10 cellular contexts compared by ENCODE assay signal in genomic region chr13:25688524-25688923, GRCh38.
"Had no signal": no experiment of that assay in that cellular context is flagged by ENCODE, and none has a peak within 500 bp of the region (broad histone marks: within the 10 kb centered on the region; RNA-seq: fewer than 3 reads in every experiment).

No MANE protein-coding gene starts in this region.

- H3K27me3 ChIP-seq: cardiac muscle cell, right atrium auricular region, tibial artery had no signal

- H3K9me3 ChIP-seq: right atrium auricular region, tibial artery had no signal

- H3K36me3 Mint-ChIP-seq: stimulated activated effector memory CD8-positive, alpha-beta T cell treated with anti-CD3 and anti-CD28 coated beads, Interleukin-12 subunit alpha, Interleukin-12 subunit beta, amount 100 ng/mL, for 72 hours had no signal

- H3K36me3 ChIP-seq: cardiac muscle cell, right atrium auricular region, tibial artery had no signal

- DNase-seq: activated CD4-positive, alpha-beta memory T cell treated with anti-CD3 and anti-CD28 coated beads, Interleukin-2, amount 10 ng/mL, durations not matched to agents 7 days and 5 days; activated CD4-positive, alpha-beta T cell treated with anti-CD3 and anti-CD28 coated beads for 36 hours; activated gamma-delta T cell treated with Interleukin-2 at 50 U/mL for 16 hours; activated T-cell treated with anti-CD3 and anti-CD28 coated beads, Interleukin-2, amount 50 U/mL, for 48 hours; cortex of kidney; hippocampal formation; tibial artery had no signal

- H3K4me3 ChIP-seq: cardiac muscle cell, right atrium auricular region, tibial artery had no signal

- H3K4me1 Mint-ChIP-seq: activated CD4-positive, alpha-beta memory T cell treated with anti-CD3 and anti-CD28 coated beads, Interleukin-2, amount 10 ng/mL, durations not matched to agents 7 days and 5 days; activated CD4-positive, alpha-beta T cell treated with anti-CD3 and anti-CD28 coated beads for 36 hours; stimulated activated effector memory CD8-positive, alpha-beta T cell treated with anti-CD3 and anti-CD28 coated beads, Interleukin-12 subunit alpha, Interleukin-12 subunit beta, amount 100 ng/mL, for 72 hours had no signal

- H3K27ac ChIP-seq: cardiac muscle cell, right atrium auricular region, tibial artery had no signal

- H3K27ac Mint-ChIP-seq: activated CD4-positive, alpha-beta memory T cell treated with anti-CD3 and anti-CD28 coated beads, Interleukin-2, amount 10 ng/mL, durations not matched to agents 7 days and 5 days; activated CD4-positive, alpha-beta T cell treated with anti-CD3 and anti-CD28 coated beads for 36 hours; stimulated activated effector memory CD8-positive, alpha-beta T cell treated with anti-CD3 and anti-CD28 coated beads, Interleukin-12 subunit alpha, Interleukin-12 subunit beta, amount 100 ng/mL, for 72 hours had no signal

- ATAC-seq: activated CD4-positive, alpha-beta T cell treated with anti-CD3 and anti-CD28 coated beads for 36 hours; stimulated activated effector memory CD8-positive, alpha-beta T cell treated with anti-CD3 and anti-CD28 coated beads, Interleukin-12 subunit alpha, Interleukin-12 subunit beta, amount 100 ng/mL, for 72 hours had no signal

- H3K4me3 Mint-ChIP-seq: activated CD4-positive, alpha-beta memory T cell treated with anti-CD3 and anti-CD28 coated beads, Interleukin-2, amount 10 ng/mL, durations not matched to agents 7 days and 5 days; activated CD4-positive, alpha-beta T cell treated with anti-CD3 and anti-CD28 coated beads for 36 hours; stimulated activated effector memory CD8-positive, alpha-beta T cell treated with anti-CD3 and anti-CD28 coated beads, Interleukin-12 subunit alpha, Interleukin-12 subunit beta, amount 100 ng/mL, for 72 hours had no signal

- H3K9me3 Mint-ChIP-seq: activated CD4-positive, alpha-beta memory T cell treated with anti-CD3 and anti-CD28 coated beads, Interleukin-2, amount 10 ng/mL, durations not matched to agents 7 days and 5 days; stimulated activated effector memory CD8-positive, alpha-beta T cell treated with anti-CD3 and anti-CD28 coated beads, Interleukin-12 subunit alpha, Interleukin-12 subunit beta, amount 100 ng/mL, for 72 hours had no signal
